ENCODE assay signal across 16 cellular contexts in genomic region chr1:75548721-75549480, GRCh38.
"Had no signal": no experiment of that assay in that cellular context is flagged by ENCODE, and none has a peak within 500 bp of the region (broad histone marks: within the 10 kb centered on the region; RNA-seq: fewer than 3 reads in every experiment).

No MANE protein-coding gene starts in this region.

- H3K36me3 Mint-ChIP-seq: activated naive CD8-positive, alpha-beta T cell treated with anti-CD3 and anti-CD28 coated beads, Interleukin-2, amount 10 ng/mL, durations not matched to agents 7 days and 5 days; naive thymus-derived CD4-positive, alpha-beta T cell; stimulated activated effector memory CD8-positive, alpha-beta T cell treated with anti-CD3 and anti-CD28 coated beads, Interleukin-12 subunit alpha, Interleukin-12 subunit beta, amount 100 ng/mL, for 72 hours had no signal

- H3K9ac ChIP-seq: parathyroid adenoma had no signal

- H3K4me3 Mint-ChIP-seq: activated CD4-positive, alpha-beta T cell treated with anti-CD3 and anti-CD28 coated beads, Interleukin-2, amount 10 ng/mL, durations not matched to agents 7 days and 5 days; activated naive CD8-positive, alpha-beta T cell treated with anti-CD3 and anti-CD28 coated beads, Interleukin-2, amount 10 ng/mL, durations not matched to agents 7 days and 5 days; activated T-helper 1 cell treated with anti-CD3 and anti-CD28 coated beads, Interleukin-12 subunit alpha, Interleukin-12 subunit beta, Interleukin-2, Interleukin-4 antibody, amounts not matched to agents 30 ng/mL and 10 ng/mL and 1 ng/mL, durations not matched to agents 14 hours and 24 hours and 36 hours; naive thymus-derived CD4-positive, alpha-beta T cell; stimulated activated effector memory CD8-positive, alpha-beta T cell treated with anti-CD3 and anti-CD28 coated beads, Interleukin-12 subunit alpha, Interleukin-12 subunit beta, amount 100 ng/mL, for 72 hours had no signal

- H3K9me3 ChIP-seq: colonic mucosa, esophagus squamous epithelium, gastrocnemius medialis, left lung, thoracic aorta had no signal

- H3K9me3 Mint-ChIP-seq: activated CD4-positive, alpha-beta T cell treated with anti-CD3 and anti-CD28 coated beads, Interleukin-2, amount 10 ng/mL, durations not matched to agents 7 days and 5 days; activated naive CD8-positive, alpha-beta T cell treated with anti-CD3 and anti-CD28 coated beads, Interleukin-2, amount 10 ng/mL, durations not matched to agents 7 days and 5 days; activated T-helper 1 cell treated with anti-CD3 and anti-CD28 coated beads, Interleukin-12 subunit alpha, Interleukin-12 subunit beta, Interleukin-2, Interleukin-4 antibody, amounts not matched to agents 30 ng/mL and 10 ng/mL and 1 ng/mL, durations not matched to agents 14 hours and 24 hours and 36 hours had no signal

- H3K27ac ChIP-seq: colonic mucosa, esophagus squamous epithelium, gastrocnemius medialis, left lung, parathyroid adenoma, thoracic aorta had no signal

- H3K27me3 ChIP-seq: colonic mucosa, esophagus squamous epithelium, gastrocnemius medialis, left lung had no signal

- H3K79me2 ChIP-seq: parathyroid adenoma had no signal

- H3K4me1 Mint-ChIP-seq: activated CD4-positive, alpha-beta T cell treated with anti-CD3 and anti-CD28 coated beads, Interleukin-2, amount 10 ng/mL, durations not matched to agents 7 days and 5 days; activated naive CD8-positive, alpha-beta T cell treated with anti-CD3 and anti-CD28 coated beads, Interleukin-2, amount 10 ng/mL, durations not matched to agents 7 days and 5 days; naive thymus-derived CD4-positive, alpha-beta T cell; stimulated activated effector memory CD8-positive, alpha-beta T cell treated with anti-CD3 and anti-CD28 coated beads, Interleukin-12 subunit alpha, Interleukin-12 subunit beta, amount 100 ng/mL, for 72 hours had no signal

- H3K4me1 ChIP-seq: colonic mucosa, esophagus squamous epithelium, gastrocnemius medialis, left lung, parathyroid adenoma had no signal

- H3K27me3 Mint-ChIP-seq: activated CD4-positive, alpha-beta T cell treated with anti-CD3 and anti-CD28 coated beads, Interleukin-2, amount 10 ng/mL, durations not matched to agents 7 days and 5 days; activated naive CD8-positive, alpha-beta T cell treated with anti-CD3 and anti-CD28 coated beads, Interleukin-2, amount 10 ng/mL, durations not matched to agents 7 days and 5 days had no signal

- H3K4me3 ChIP-seq: colonic mucosa, esophagus squamous epithelium, gastrocnemius medialis, left lung, thoracic aorta had no signal

- DNase-seq: activated CD4-positive, alpha-beta T cell treated with anti-CD3 and anti-CD28 coated beads, Interleukin-2, amount 10 ng/mL, durations not matched to agents 7 days and 5 days; activated CD4-positive, CD25-positive, alpha-beta regulatory T cell; activated CD8-positive, alpha-beta memory T cell treated with anti-CD3 and anti-CD28 coated beads for 24 hours; activated naive CD8-positive, alpha-beta T cell treated with anti-CD3 and anti-CD28 coated beads, Interleukin-2, amount 10 ng/mL, durations not matched to agents 7 days and 5 days; aorta; colonic mucosa; esophagus squamous epithelium; gastrocnemius medialis; islet precursor cell; left lung; naive thymus-derived CD4-positive, alpha-beta T cell; T-helper 2 cell had no signal

- H2AFZ ChIP-seq: parathyroid adenoma had no signal

- H3K27ac Mint-ChIP-seq: activated CD4-positive, alpha-beta T cell treated with anti-CD3 and anti-CD28 coated beads, Interleukin-2, amount 10 ng/mL, durations not matched to agents 7 days and 5 days; activated naive CD8-positive, alpha-beta T cell treated with anti-CD3 and anti-CD28 coated beads, Interleukin-2, amount 10 ng/mL, durations not matched to agents 7 days and 5 days; activated T-helper 1 cell treated with anti-CD3 and anti-CD28 coated beads, Interleukin-12 subunit alpha, Interleukin-12 subunit beta, Interleukin-2, Interleukin-4 antibody, amounts not matched to agents 30 ng/mL and 10 ng/mL and 1 ng/mL, durations not matched to agents 14 hours and 24 hours and 36 hours; stimulated activated effector memory CD8-positive, alpha-beta T cell treated with anti-CD3 and anti-CD28 coated beads, Interleukin-12 subunit alpha, Interleukin-12 subunit beta, amount 100 ng/mL, for 72 hours had no signal

- ATAC-seq: gastrocnemius medialis; left lung; naive thymus-derived CD4-positive, alpha-beta T cell; stimulated activated effector memory CD8-positive, alpha-beta T cell treated with anti-CD3 and anti-CD28 coated beads, Interleukin-12 subunit alpha, Interleukin-12 subunit beta, amount 100 ng/mL, for 72 hours had no signal

- H3K36me3 ChIP-seq: colonic mucosa, esophagus squamous epithelium, gastrocnemius medialis, left lung, thoracic aorta had no signal
